1 cellular context compared by ENCODE assay signal in the genomic region with DNA sequence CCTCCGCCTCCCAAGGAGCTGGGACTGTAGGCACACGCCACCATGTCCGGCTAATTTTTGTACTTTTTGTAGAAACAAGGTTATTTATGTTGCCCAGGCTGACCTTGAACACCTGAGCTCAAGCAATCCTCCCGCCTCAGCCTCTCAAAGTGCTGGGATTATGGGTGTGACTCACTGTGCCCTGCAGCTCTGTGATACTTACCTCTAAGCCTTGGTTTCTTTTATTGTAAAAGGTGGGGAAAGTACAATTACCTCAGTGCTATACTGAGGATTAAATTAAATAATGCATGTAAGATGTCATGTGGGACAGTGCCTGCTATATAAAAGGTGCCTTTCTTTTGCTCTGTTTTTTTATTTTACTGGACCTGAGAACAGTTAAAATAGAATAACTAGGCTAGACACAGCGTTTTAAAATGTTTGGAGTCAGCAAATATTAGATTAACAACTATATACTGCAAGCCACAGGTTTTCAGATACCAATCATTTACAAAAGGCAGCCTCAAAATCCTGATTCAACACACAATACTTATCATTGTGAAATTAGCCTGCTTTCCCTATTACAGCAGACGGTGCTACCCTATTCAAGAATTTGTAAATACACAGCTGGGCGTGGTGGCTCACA.
TF ChIP-seq lines count a peak whose summit lies in the region.

No MANE protein-coding gene starts in this region.

TF ChIP-seq in GM23338, 12 proteins besides CTCF, POLR2A, EP300 and RAD21 (continued from another document):
- TF ChIP-seq ETS1 (IDR thresholded peaks at IDR 0.05) = no peak
